In the genomic region with DNA sequence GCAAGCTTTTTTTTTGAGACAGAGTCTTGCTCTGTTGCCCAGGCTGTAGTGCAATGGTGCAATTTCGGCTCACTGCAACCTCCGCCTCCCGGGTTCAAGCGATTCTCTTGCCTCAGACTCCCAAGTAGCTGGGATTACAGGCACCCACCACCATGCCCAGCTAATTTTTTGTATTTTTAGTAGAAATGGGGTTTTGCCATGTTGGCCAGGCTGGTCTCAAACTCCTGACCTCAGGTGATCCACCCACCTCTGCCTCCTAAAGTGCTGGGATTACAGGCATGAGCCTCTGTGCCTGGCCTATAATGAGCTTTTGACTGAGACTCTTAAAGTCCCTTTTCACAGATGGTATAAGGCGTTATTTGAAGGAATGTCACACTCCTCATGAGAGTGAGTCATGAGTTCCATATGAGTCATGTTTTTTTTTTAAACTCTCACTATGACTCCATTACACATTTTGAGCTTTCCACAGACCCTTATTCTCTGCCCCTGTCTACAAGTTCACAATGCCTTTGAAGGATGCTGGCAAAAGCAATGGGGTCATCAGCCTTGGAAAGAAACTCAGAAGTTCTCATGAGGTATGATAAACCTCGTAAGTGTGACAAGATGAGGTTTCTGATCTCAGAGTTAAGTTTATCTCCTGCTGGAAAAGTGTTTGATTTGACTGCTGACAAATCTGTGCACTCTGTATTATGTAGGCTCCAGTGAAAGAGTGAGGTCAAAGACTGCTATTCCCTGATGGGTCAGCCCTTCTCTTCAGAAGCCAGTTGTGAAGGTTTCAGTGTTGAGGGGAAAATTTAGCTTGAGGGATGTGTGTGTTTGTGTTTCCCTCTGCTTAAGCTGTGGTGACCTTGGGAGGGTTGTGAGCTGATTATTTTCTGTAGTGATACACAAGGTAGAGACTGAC, we compare ENCODE assay signal across 8 cellular contexts. TPM values are rescaled to one million over a fixed set of nuclear protein-coding genes. Genes with fewer than 3 reads are reported as not detected.
DNase-seq lines count a peak whose midpoint lies in the region; ATAC-seq and TF ChIP-seq lines count a peak whose summit lies in the region.
"Not testable (repeated sequence)": the region's sequence is repeated elsewhere in the genome, so short reads cannot be mapped to it uniquely, and the experiment has no call there.

No MANE protein-coding gene starts in this region.

- intact Hi-C loops in CD8-positive, alpha-beta T cell (cut with DNase I, micrococcal nuclease); PC-3 (cut with micrococcal nuclease): not testable (repeated sequence)

- H4K20me1 ChIP-seq in PC-3 (ENCODE audit: low read length), result not testable (repeated sequence)

- POLR2A ChIA-PET in CD8-positive, alpha-beta T cell (lab: Charles Lee); HEK293 (lab: Yijun Ruan, JAX); PC-3 (lab: Charles Lee; ENCODE audit: unreplicated experiment): not testable (repeated sequence)

- not testable (repeated sequence) for DNase-seq in CD8-positive, alpha-beta T cell
- DNase-seq in PC-3 (peak; percentile 78), fibroblast of mammary gland (ENCODE audit: low read depth) (peak; percentile 86), renal cortical epithelial cell (ENCODE audit: low read depth) (peak; percentile 91)
- peak; percentile 22 for DNase-seq in activated naive CD8-positive, alpha-beta T cell treated with anti-CD3 and anti-CD28 coated beads for 36 hours

- H3K9me2 ChIP-seq in PC-3 (replicated peaks; ENCODE audit: low read length), result not testable (repeated sequence)

- H3K9me3 ChIP-seq in CD8-positive, alpha-beta T cell (ENCODE audit: low read length); HEK293 (ENCODE audit: control insufficient read depth, insufficient read depth, low read depth, low read length); PC-3 (ENCODE audit: low read length): not testable (repeated sequence)

- H3K4me2 ChIP-seq in PC-3 (ENCODE audit: low read length), result peak overlapping the region; percentile 41

- not testable (repeated sequence) for H3K4me1 ChIP-seq in CD8-positive, alpha-beta T cell (ENCODE audit: insufficient read depth, low read length); HEK293 (ENCODE audit: control insufficient read depth, insufficient read depth, low read length)
- peaks cover 12% of the 10 kb centered on the region for H3K4me1 ChIP-seq in PC-3 (ENCODE audit: insufficient read depth, low read length)

- not testable (repeated sequence) for BruUV-seq in PC-3 (replicated peaks; lab: Mats Ljungman, UMichigan)

- not testable (repeated sequence) for H3K4me3 Mint-ChIP-seq in CD8-positive, alpha-beta T cell; activated naive CD8-positive, alpha-beta T cell treated with anti-CD3 and anti-CD28 coated beads for 36 hours

- H3K9ac ChIP-seq in PC-3 (ENCODE audit: low read length), result not testable (repeated sequence)

- CTCF ChIA-PET in CD8-positive, alpha-beta T cell (lab: Charles Lee), result interaction anchor here (1.5 kb wide), 1 partner anchor 40 kb away, joined by 4 read pairs; no protein-coding TSS in a partner anchor
- CTCF ChIA-PET in HEK293 (lab: Yijun Ruan, JAX), result interaction anchor here (0.7 to 1.5 kb wide), 2 partner anchors 40 to 634 kb away, joined by 3 to 4 read pairs; no protein-coding TSS in a partner anchor
- CTCF ChIA-PET in PC-3 (lab: Charles Lee), result not testable (repeated sequence)

- H3K79me2 ChIP-seq in PC-3 (ENCODE audit: low read length), result not testable (repeated sequence)

- H3K9me3 Mint-ChIP-seq in CD8-positive, alpha-beta T cell; activated naive CD8-positive, alpha-beta T cell treated with anti-CD3 and anti-CD28 coated beads for 36 hours: not testable (repeated sequence)

- peak overlapping the region; percentile 49; the same call in 1 of the 2 replicates for H2AFZ ChIP-seq in PC-3 (ENCODE audit: low read length)

- H3K27me3 ChIP-seq in CD8-positive, alpha-beta T cell (ENCODE audit: insufficient read depth, low read length); PC-3 (ENCODE audit: low read length): not testable (repeated sequence)

- not testable (repeated sequence) for H3K27me3 Mint-ChIP-seq in CD8-positive, alpha-beta T cell (ENCODE audit: low read depth); activated naive CD8-positive, alpha-beta T cell treated with anti-CD3 and anti-CD28 coated beads for 36 hours

- peak; percentile 38 for ATAC-seq in CD8-positive, alpha-beta T cell
- ATAC-seq in GM18909 (IDR thresholded peaks at IDR 0.05; ENCODE audit: poor library complexity, unreplicated experiment), result peak; percentile 86
- peak; percentile 85 for ATAC-seq in HG03432 (IDR thresholded peaks at IDR 0.05; ENCODE audit: unreplicated experiment)
- ATAC-seq in PC-3, result peak; percentile 80

- not testable (repeated sequence) for H3F3A ChIP-seq in PC-3 (ENCODE audit: low read length, unreplicated experiment)

- H3K27ac ChIP-seq in CD8-positive, alpha-beta T cell (ENCODE audit: low read depth, low read length); HEK293 (ENCODE audit: extremely low read depth, low read depth, low read length): not testable (repeated sequence)
- peak overlapping the region; percentile 72 for H3K27ac ChIP-seq in PC-3 (ENCODE audit: low read length)

- H3K36me3 Mint-ChIP-seq in CD8-positive, alpha-beta T cell; activated naive CD8-positive, alpha-beta T cell treated with anti-CD3 and anti-CD28 coated beads for 36 hours: not testable (repeated sequence)

- TF ChIP-seq CTCF in CD8-positive, alpha-beta T cell (IDR thresholded peaks at IDR 0.05); HEK293 (tag by site-specific recombination; IDR thresholded peaks at IDR 0.05); PC-3 (conservative IDR thresholded peaks at IDR 0.05; ENCODE audit: low read depth, low read length); fibroblast of mammary gland (conservative IDR thresholded peaks at IDR 0.05; ENCODE audit: control insufficient read depth, insufficient read depth, low read depth, low read length): not testable (repeated sequence)

- H3K4me1 Mint-ChIP-seq in CD8-positive, alpha-beta T cell (ENCODE audit: low read depth), result not testable (repeated sequence)
- peaks cover 12% of the 10 kb centered on the region for H3K4me1 Mint-ChIP-seq in activated naive CD8-positive, alpha-beta T cell treated with anti-CD3 and anti-CD28 coated beads for 36 hours

- H3K36me3 ChIP-seq in CD8-positive, alpha-beta T cell (ENCODE audit: insufficient read depth, low read length); HEK293 (ENCODE audit: control insufficient read depth in 2 of 2, insufficient read depth in 1 of 2, low read length in 2 of 2); PC-3 (ENCODE audit: low read depth, low read length): not testable (repeated sequence)

- not testable (repeated sequence) for H3K27ac Mint-ChIP-seq in CD8-positive, alpha-beta T cell
- peak overlapping the region; percentile 85 for H3K27ac Mint-ChIP-seq in activated naive CD8-positive, alpha-beta T cell treated with anti-CD3 and anti-CD28 coated beads for 36 hours

- not testable (repeated sequence) for H3K4me3 ChIP-seq in CD8-positive, alpha-beta T cell (ENCODE audit: low read depth, low read length); HEK293 (ENCODE audit: low read depth, low read length); PC-3 (ENCODE audit: low read length); fibroblast of mammary gland (ENCODE audit: control insufficient read depth, low read depth, low read length)

TF ChIP-seq in HEK293, 187 proteins besides CTCF, POLR2A, EP300 and RAD21 (continues in another document):
- TF ChIP-seq, protein P1, sequence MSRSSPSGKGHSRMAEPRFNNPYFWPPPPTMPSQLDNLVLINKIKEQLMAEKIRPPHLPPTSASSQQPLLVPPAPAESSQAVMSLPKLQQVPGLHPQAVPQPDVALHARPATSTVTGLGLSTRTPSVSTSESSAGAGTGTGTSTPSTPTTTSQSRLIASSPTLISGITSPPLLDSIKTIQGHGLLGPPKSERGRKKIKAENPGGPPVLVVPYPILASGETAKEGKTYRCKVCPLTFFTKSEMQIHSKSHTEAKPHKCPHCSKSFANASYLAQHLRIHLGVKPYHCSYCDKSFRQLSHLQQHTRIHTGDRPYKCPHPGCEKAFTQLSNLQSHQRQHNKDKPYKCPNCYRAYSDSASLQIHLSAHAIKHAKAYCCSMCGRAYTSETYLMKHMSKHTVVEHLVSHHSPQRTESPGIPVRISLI (tag by site-specific recombination; IDR thresholded peaks at IDR 0.05), result peak; percentile 33; the same call in 1 of the 2 replicates
- TF ChIP-seq, protein P2, sequence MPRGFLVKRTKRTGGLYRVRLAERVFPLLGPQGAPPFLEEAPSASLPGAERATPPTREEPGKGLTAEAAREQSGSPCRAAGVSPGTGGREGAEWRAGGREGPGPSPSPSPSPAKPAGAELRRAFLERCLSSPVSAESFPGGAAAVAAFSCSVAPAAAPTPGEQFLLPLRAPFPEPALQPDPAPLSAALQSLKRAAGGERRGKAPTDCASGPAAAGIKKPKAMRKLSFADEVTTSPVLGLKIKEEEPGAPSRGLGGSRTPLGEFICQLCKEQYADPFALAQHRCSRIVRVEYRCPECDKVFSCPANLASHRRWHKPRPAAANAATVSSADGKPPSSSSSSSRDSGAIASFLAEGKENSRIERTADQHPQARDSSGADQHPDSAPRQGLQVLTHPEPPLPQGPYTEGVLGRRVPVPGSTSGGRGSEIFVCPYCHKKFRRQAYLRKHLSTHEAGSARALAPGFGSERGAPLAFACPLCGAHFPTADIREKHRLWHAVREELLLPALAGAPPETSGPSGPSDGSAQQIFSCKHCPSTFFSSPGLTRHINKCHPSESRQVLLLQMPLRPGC (tag by site-specific recombination; IDR thresholded peaks at IDR 0.05), result peak; percentile 70; the same call in 1 of the 2 replicates

RNA-seq across cellular contexts. Expression of a gene that starts 39.1 kb away (rescaled TPM):
- total RNA-seq in CD8-positive, alpha-beta T cell, result 100 to 1,000 TPM; 364 to 374 TPM
- total RNA-seq in PC-3 (2014; rRNA removed) (663 and 668 TPM in 2 replicates), renal cortical epithelial cell (574 and 1,177 TPM in 2 replicates)
- 1,000 to 10,000 TPM; 1,246 to 1,264 TPM for total RNA-seq in activated naive CD8-positive, alpha-beta T cell treated with anti-CD3 and anti-CD28 coated beads for 36 hours
